8 cellular contexts compared by ENCODE assay signal in genomic region chr1:223771814-223772770, GRCh38. TPM values are rescaled to one million over a fixed set of nuclear protein-coding genes. Genes with fewer than 3 reads are reported as not detected.
DNase-seq lines count a peak whose midpoint lies in the region; ATAC-seq and TF ChIP-seq lines count a peak whose summit lies in the region.

No MANE protein-coding gene starts in this region.

- H3K36me3 Mint-ChIP-seq in activated CD4-positive, alpha-beta T cell treated with anti-CD3 and anti-CD28 coated beads, Interleukin-2, amount 10 ng/mL, durations not matched to agents 7 days and 5 days (ENCODE audit: low read depth) = peaks cover 75% of the 10 kb centered on the region

- no peak overlapping the region for H3K4me3 ChIP-seq in epithelial cell of esophagus (ENCODE audit: low read length)

- TF ChIP-seq CTCF in epithelial cell of esophagus (IDR thresholded peaks at IDR 0.05; ENCODE audit: insufficient read depth, low read depth, low read length, missing control alignments) = no peak

- POLR2A ChIA-PET in activated CD4-positive, alpha-beta T cell treated with anti-CD3 and anti-CD28 coated beads, Interleukin-2, amount 10 ng/mL, durations not matched to agents 7 days and 5 days (lab: Charles Lee) = no interaction called here

- ATAC-seq in HG02610 (IDR thresholded peaks at IDR 0.05; ENCODE audit: unreplicated experiment) = no peak
- no peak for ATAC-seq in GM18907 (IDR thresholded peaks at IDR 0.05; ENCODE audit: unreplicated experiment)

- H3K27me3 Mint-ChIP-seq in activated CD4-positive, alpha-beta T cell treated with anti-CD3 and anti-CD28 coated beads, Interleukin-2, amount 10 ng/mL, durations not matched to agents 7 days and 5 days = no peaks in the 10 kb centered on the region

- peak; percentile 12 to 25 for DNase-seq in activated CD4-positive, alpha-beta T cell treated with anti-CD3 and anti-CD28 coated beads, Interleukin-2, amount 50 U/mL, for 48 hours
- no peak for DNase-seq in activated CD4-positive, alpha-beta T cell treated with anti-CD3 and anti-CD28 coated beads, Interleukin-2, amount 10 ng/mL, durations not matched to agents 7 days and 5 days
- peak; percentile 15 to 25 for DNase-seq in SHP77 (lab: John Stamatoyannopoulos, UW)
- DNase-seq in epithelial cell of esophagus (ENCODE audit: low read depth) = peak; percentile 72
- peak; percentile 82 for DNase-seq in myocyte (ENCODE audit: low read depth)
- DNase-seq in NCI-H510A (lab: John Stamatoyannopoulos, UW) = no peak

- H3K9me3 Mint-ChIP-seq in activated CD4-positive, alpha-beta T cell treated with anti-CD3 and anti-CD28 coated beads, Interleukin-2, amount 10 ng/mL, durations not matched to agents 7 days and 5 days = no peaks in the 10 kb centered on the region

- H3K4me1 Mint-ChIP-seq in activated CD4-positive, alpha-beta T cell treated with anti-CD3 and anti-CD28 coated beads, Interleukin-2, amount 10 ng/mL, durations not matched to agents 7 days and 5 days = peaks cover 27% of the 10 kb centered on the region

- H3K27ac Mint-ChIP-seq in activated CD4-positive, alpha-beta T cell treated with anti-CD3 and anti-CD28 coated beads, Interleukin-2, amount 10 ng/mL, durations not matched to agents 7 days and 5 days = no peak overlapping the region

- CTCF ChIA-PET in activated CD4-positive, alpha-beta T cell treated with anti-CD3 and anti-CD28 coated beads, Interleukin-2, amount 10 ng/mL, durations not matched to agents 7 days and 5 days (lab: Charles Lee) = interaction anchor here (0.6 to 1.7 kb wide), 4 partner anchors 9 to 565 kb away, joined by 3 to 4 read pairs (median 3); no protein-coding TSS in a partner anchor

- no peak overlapping the region for H3K4me3 Mint-ChIP-seq in activated CD4-positive, alpha-beta T cell treated with anti-CD3 and anti-CD28 coated beads, Interleukin-2, amount 10 ng/mL, durations not matched to agents 7 days and 5 days

RNA-seq across cellular contexts. Expression of gene CAPN2, which starts 59.8 kb away (rescaled TPM):
- total RNA-seq in activated CD4-positive, alpha-beta T cell treated with anti-CD3 and anti-CD28 coated beads, Interleukin-2, amount 10 ng/mL, durations not matched to agents 7 days and 5 days = 100 to 1,000 TPM; 206 to 207 TPM
- 199 and 234 TPM in 2 replicates for total RNA-seq in myocyte
- 267 TPM for polyA plus RNA-seq in myocyte (2012)

Comparison
In these comparisons a context has a peak if more than half of its experiments do, and no peak if none do; other contexts are left out.
1. DNase-seq: peak in activated CD4-positive, alpha-beta T cell treated with anti-CD3 and anti-CD28 coated beads, Interleukin-2, amount 50 U/mL, for 48 hours (2 of 2), SHP77 (2 of 2), epithelial cell of esophagus (single experiment) and myocyte (single experiment); none in activated CD4-positive, alpha-beta T cell treated with anti-CD3 and anti-CD28 coated beads, Interleukin-2, amount 10 ng/mL, durations not matched to agents 7 days and 5 days (single experiment) and NCI-H510A (single experiment).